21 cellular contexts compared by ENCODE assay signal in genomic region chr10:46308666-46309450, GRCh38. TPM values are rescaled to one million over a fixed set of nuclear protein-coding genes. Genes with fewer than 3 reads are reported as not detected.
"Had no signal": no experiment of that assay in that cellular context is flagged by ENCODE, and none has a peak within 500 bp of the region (broad histone marks: within the 10 kb centered on the region; RNA-seq: fewer than 3 reads in every experiment).

No MANE protein-coding gene starts in this region.

- H3K4me3 Mint-ChIP-seq: activated CD8-positive, alpha-beta T cell treated with anti-CD3 and anti-CD28 coated beads, Interleukin-2, amount 10 ng/mL, durations not matched to agents 7 days and 5 days; activated T-helper 1 cell treated with anti-CD3 and anti-CD28 coated beads, Interleukin-12 subunit alpha, Interleukin-12 subunit beta, Interleukin-2, Interleukin-4 antibody, amounts not matched to agents 30 ng/mL and 10 ng/mL and 1 ng/mL, durations not matched to agents 14 hours and 24 hours and 36 hours; naive thymus-derived CD4-positive, alpha-beta T cell; stimulated activated naive CD8-positive, alpha-beta T cell treated with anti-CD3 and anti-CD28 coated beads, Interleukin-15, Interleukin-2, amounts not matched to agents 100 ng/mL and 50 ng/mL, for 24 hours; T-cell had no signal

- H3K27ac ChIP-seq: cardiac muscle cell, lower lobe of right lung, thoracic aorta, uterus had no signal

- H3K36me3 ChIP-seq: cardiac muscle cell, lower lobe of right lung, thoracic aorta, uterus had no signal

- H3K4me3 ChIP-seq: cardiac muscle cell, lower lobe of right lung, thoracic aorta, uterus had no signal

- H3K27me3 Mint-ChIP-seq: stimulated activated naive CD8-positive, alpha-beta T cell treated with anti-CD3 and anti-CD28 coated beads, Interleukin-15, Interleukin-2, amounts not matched to agents 100 ng/mL and 50 ng/mL, for 24 hours; T-cell had no signal

- H3K9me3 ChIP-seq: lower lobe of right lung, thoracic aorta, uterus had no signal

- H3K27ac Mint-ChIP-seq: activated CD8-positive, alpha-beta T cell treated with anti-CD3 and anti-CD28 coated beads, Interleukin-2, amount 10 ng/mL, durations not matched to agents 7 days and 5 days; activated T-helper 1 cell treated with anti-CD3 and anti-CD28 coated beads, Interleukin-12 subunit alpha, Interleukin-12 subunit beta, Interleukin-2, Interleukin-4 antibody, amounts not matched to agents 30 ng/mL and 10 ng/mL and 1 ng/mL, durations not matched to agents 14 hours and 24 hours and 36 hours; naive thymus-derived CD4-positive, alpha-beta T cell; progenitor cell of endocrine pancreas; stimulated activated naive CD8-positive, alpha-beta T cell treated with anti-CD3 and anti-CD28 coated beads, Interleukin-15, Interleukin-2, amounts not matched to agents 100 ng/mL and 50 ng/mL, for 24 hours; T-cell had no signal

- H3K4me1 Mint-ChIP-seq: T-cell had no signal

- DNase-seq: activated CD4-positive, alpha-beta T cell treated with anti-CD3 and anti-CD28 coated beads for 48 hours; activated CD8-positive, alpha-beta memory T cell treated with anti-CD3 and anti-CD28 coated beads, Interleukin-2, amount 50 U/mL, for 48 hours; activated CD8-positive, alpha-beta T cell treated with anti-CD3 and anti-CD28 coated beads, Interleukin-2, amount 10 ng/mL, durations not matched to agents 7 days and 5 days; activated naive CD4-positive, alpha-beta T cell; effector CD4-positive, alpha-beta T cell; kidney; lower lobe of right lung; midbrain; naive thymus-derived CD4-positive, alpha-beta T cell; stimulated activated CD4-positive, alpha-beta T cell treated with anti-CD3 and anti-CD28 coated beads, Interleukin-4, amount 100 ng/mL, for 1 hour; stimulated activated CD8-positive, alpha-beta memory T cell treated with anti-CD3 and anti-CD28 coated beads, Interleukin-4, amount 100 ng/mL, for 48 hours; T1000; uterus had no signal

- H3K9me3 Mint-ChIP-seq: activated T-helper 1 cell treated with anti-CD3 and anti-CD28 coated beads, Interleukin-12 subunit alpha, Interleukin-12 subunit beta, Interleukin-2, Interleukin-4 antibody, amounts not matched to agents 30 ng/mL and 10 ng/mL and 1 ng/mL, durations not matched to agents 14 hours and 24 hours and 36 hours; naive thymus-derived CD4-positive, alpha-beta T cell; stimulated activated naive CD8-positive, alpha-beta T cell treated with anti-CD3 and anti-CD28 coated beads, Interleukin-15, Interleukin-2, amounts not matched to agents 100 ng/mL and 50 ng/mL, for 24 hours; T-cell had no signal

- ATAC-seq: activated CD8-positive, alpha-beta T cell treated with anti-CD3 and anti-CD28 coated beads, Interleukin-2, amount 10 ng/mL, durations not matched to agents 7 days and 5 days; lower lobe of right lung; T-cell had no signal

- H3K4me1 ChIP-seq: lower lobe of right lung, uterus had no signal

- H3K36me3 Mint-ChIP-seq: naive thymus-derived CD4-positive, alpha-beta T cell; T-cell had no signal

- H3K27me3 ChIP-seq: cardiac muscle cell, uterus had no signal

RNA-seq across cellular contexts. Expression of gene ANTXRL, which starts 22.1 kb away (rescaled TPM):
- total RNA-seq: activated CD8-positive, alpha-beta T cell treated with anti-CD3 and anti-CD28 coated beads, Interleukin-2, amount 10 ng/mL, durations not matched to agents 7 days and 5 days; activated T-helper 1 cell treated with anti-CD3 and anti-CD28 coated beads, Interleukin-12 subunit alpha, Interleukin-12 subunit beta, Interleukin-2, Interleukin-4 antibody, amounts not matched to agents 30 ng/mL and 10 ng/mL and 1 ng/mL, durations not matched to agents 14 hours and 24 hours and 36 hours; cardiac muscle cell; fibroblast of lung; frontal cortex; lower lobe of right lung; progenitor cell of endocrine pancreas; thoracic aorta had no signal
- polyA plus RNA-seq: cardiac muscle cell; fibroblast of lung; naive thymus-derived CD4-positive, alpha-beta T cell had no signal
